ENCODE assay signal across 18 cellular contexts in genomic region chr13:38046049-38046376, GRCh38.
"Had no signal": no experiment of that assay in that cellular context is flagged by ENCODE, and none has a peak within 500 bp of the region (broad histone marks: within the 10 kb centered on the region; RNA-seq: fewer than 3 reads in every experiment).

No MANE protein-coding gene starts in this region.

- H3K36me3 ChIP-seq: pancreas, sigmoid colon, spleen, thoracic aorta had no signal

- DNase-seq: activated CD8-positive, alpha-beta memory T cell treated with anti-CD3 and anti-CD28 coated beads, Interleukin-2, amount 50 U/mL, for 48 hours; activated CD8-positive, alpha-beta T cell treated with anti-CD3 and anti-CD28 coated beads, Interleukin-2, amount 10 ng/mL, durations not matched to agents 7 days and 5 days; activated gamma-delta T cell treated with Interleukin-2 at 50 U/mL for 16 hours; activated T-cell treated with anti-CD3 and anti-CD28 coated beads, Interleukin-2, amount 50 U/mL, for 72 hours; amniotic stem cell; body of pancreas; central memory CD4-positive, alpha-beta T cell; glutamatergic neuron; hypothalamus; pancreas; sigmoid colon; spleen; stimulated activated CD4-positive, alpha-beta T cell treated with anti-CD3 and anti-CD28 coated beads, Interleukin-2, amount 100 ng/mL, for 24 hours had no signal

- H3K27ac ChIP-seq: body of pancreas, coronary artery, foreskin keratinocyte, pancreas, sigmoid colon, spleen, thoracic aorta had no signal

- H3K27me3 ChIP-seq: body of pancreas, foreskin keratinocyte, pancreas, sigmoid colon, spleen had no signal

- H3K4me1 Mint-ChIP-seq: nephron had no signal

- H3K27me3 Mint-ChIP-seq: activated naive CD8-positive, alpha-beta T cell had no signal

- ATAC-seq: activated CD8-positive, alpha-beta T cell treated with anti-CD3 and anti-CD28 coated beads, Interleukin-2, amount 10 ng/mL, durations not matched to agents 7 days and 5 days; activated T-cell treated with anti-CD3 and anti-CD28 coated beads, Interleukin-2, amount 50 U/mL, for 72 hours; body of pancreas had no signal

- H3K4me1 ChIP-seq: body of pancreas, foreskin keratinocyte, pancreas, sigmoid colon, spleen had no signal

- H3K4me3 ChIP-seq: body of pancreas, coronary artery, pancreas, sigmoid colon, spleen, thoracic aorta had no signal

- H3K27ac Mint-ChIP-seq: activated CD8-positive, alpha-beta T cell treated with anti-CD3 and anti-CD28 coated beads, Interleukin-2, amount 10 ng/mL, durations not matched to agents 7 days and 5 days; activated naive CD8-positive, alpha-beta T cell; activated T-cell treated with anti-CD3 and anti-CD28 coated beads, Interleukin-2, amount 50 U/mL, for 72 hours; nephron had no signal

- H3K9me3 ChIP-seq: body of pancreas, pancreas had no signal

- H3K4me3 Mint-ChIP-seq: activated CD8-positive, alpha-beta T cell treated with anti-CD3 and anti-CD28 coated beads, Interleukin-2, amount 10 ng/mL, durations not matched to agents 7 days and 5 days; activated naive CD8-positive, alpha-beta T cell; activated T-cell treated with anti-CD3 and anti-CD28 coated beads, Interleukin-2, amount 50 U/mL, for 72 hours; nephron had no signal
